In genomic region chrX:40945366-40945713, GRCh38 we compare ENCODE assay signal across 10 cellular contexts.
A peak's percentile ranks its signal among the peaks of the same experiment; 100 is the strongest.
DNase-seq lines count a peak whose midpoint lies in the region; ATAC-seq and TF ChIP-seq lines count a peak whose summit lies in the region.
"Had no signal": no experiment of that assay in that cellular context is flagged by ENCODE, and none has a peak within 500 bp of the region (broad histone marks: within the 10 kb centered on the region; RNA-seq: fewer than 3 reads in every experiment).

No MANE protein-coding gene starts in this region.

- no peak overlapping the region for H3K4me2 ChIP-seq in H9 (ENCODE audit: insufficient read depth, insufficient read length, low read length)

- no peaks in the 10 kb centered on the region for H3K79me2 ChIP-seq in H9 (ENCODE audit: insufficient read depth, low read length)

- no peaks in the 10 kb centered on the region for H3K27me3 ChIP-seq in stomach
- no peaks in the 10 kb centered on the region for H3K27me3 ChIP-seq in H9 (ENCODE audit: insufficient read depth, low read length)
- H3K27me3 ChIP-seq: SJSA1 had no signal

- ATAC-seq in GM21786 (IDR thresholded peaks at IDR 0.05; ENCODE audit: unreplicated experiment) (peak; percentile 85), left cardiac atrium (peak; percentile 78 to 95)

- peak overlapping the region in 1 of 3 experiments; percentile 72; a peak in 2 of 7 replicates for H3K27ac Mint-ChIP-seq in H9

- H3K4me1 Mint-ChIP-seq in H9 = peaks cover 15 to 17% of the 10 kb centered on the region in 2 experiments

- no peak for TF ChIP-seq POLR2A in stomach (IDR thresholded peaks at IDR 0.05)

- WGBS in stomach, 5 donors = 2 to 42% (median 12%) methylated on average over 5 of the region's 5 CpGs
- no CpG with 5 or more reads among the region's 5 CpGs for WGBS in H9 (ENCODE audit: extremely low coverage, insufficient read length, low lambda C conversion rate)

- H3K4me3 ChIP-seq in stomach = no peak overlapping the region
- H3K4me3 ChIP-seq: SJSA1 had no signal

- H2BK12ac ChIP-seq in H9 (ENCODE audit: insufficient read length, low read depth, low read length) = no peak overlapping the region

- TF ChIP-seq CTCF in stomach (IDR thresholded peaks at IDR 0.05) = no peak
- no peak for TF ChIP-seq CTCF in H9 (conservative IDR thresholded peaks at IDR 0.05)

- H4K8ac ChIP-seq in H9 (replicated peaks; ENCODE audit: insufficient read length, low read depth, low read length) = no peak overlapping the region

- no peaks in the 10 kb centered on the region for H3K79me1 ChIP-seq in H9 (ENCODE audit: insufficient read depth, low read depth, low read length, poor library complexity, severe bottlenecking)

- no peak overlapping the region for H2BK15ac ChIP-seq in H9 (ENCODE audit: low read depth, low read length)

- no peak overlapping the region for H3K4ac ChIP-seq in H9 (ENCODE audit: low read depth, low read length)

- H3K23me2 ChIP-seq in H9 (ENCODE audit: insufficient read length, low read depth, low read length, poor library complexity, severe bottlenecking) = no peaks in the 10 kb centered on the region

- H3K18ac ChIP-seq in H9 (ENCODE audit: insufficient read length, low read depth, low read length) = no peak overlapping the region

- H3K36me3 ChIP-seq in stomach = no peaks in the 10 kb centered on the region
- H3K36me3 ChIP-seq: SJSA1 had no signal

- H3K4me1 ChIP-seq in stomach = peaks cover 0 to 7% (median 3%) of the 10 kb centered on the region in 4 donors
- H3K4me1 ChIP-seq in H9 (ENCODE audit: insufficient read depth, low read length) = peaks cover 4% of the 10 kb centered on the region; the same call in 1 of the 2 replicates
- H3K4me1 ChIP-seq: SJSA1 had no signal

- H3K14ac ChIP-seq in H9 (ENCODE audit: insufficient read depth, low read length) = no peak overlapping the region

- H3T11ph ChIP-seq in H9 (ENCODE audit: low read length) = no peak overlapping the region

- intact Hi-C loops in left cardiac atrium (cut with DNase I) (no loop called here), stomach (cut with DNase I; ENCODE audit: low total_unique reads) (no loop called here)

- H3K9ac ChIP-seq in H9 (ENCODE audit: extremely low read depth, insufficient read length, low read length) = no peak overlapping the region

- H4K20me1 ChIP-seq in H9 (ENCODE audit: control insufficient read depth, insufficient read depth, insufficient read length) = no peaks in the 10 kb centered on the region

- DNase-seq in 8988T (peak; percentile 37), RKO (ENCODE audit: low spot score) (peak; percentile 80), left cardiac atrium (peak; percentile 33), stomach (no peak), NCI-H1930 (lab: John Stamatoyannopoulos, UW) (no peak), H9 (no peak)
- no peak for DNase-seq in activated naive CD4-positive, alpha-beta T cell treated with Interleukin-2 at 50 U/mL for 16 hours

- H3K4me3 Mint-ChIP-seq in H9 = no peak overlapping the region

- no peak overlapping the region for H2AFZ ChIP-seq in H9 (ENCODE audit: low read length)

- H2BK120ac ChIP-seq in H9 (ENCODE audit: low read depth, low read length, poor library complexity, severe bottlenecking) = no peak overlapping the region

- H3K9me3 ChIP-seq in stomach (peaks cover 0 to 10% (median 2%) of the 10 kb centered on the region in 4 donors), H9 (ENCODE audit: control insufficient read depth, low read depth, low read length) (no peaks in the 10 kb centered on the region)
- H3K9me3 ChIP-seq: SJSA1 had no signal

- no peak for TF ChIP-seq EP300 in stomach (IDR thresholded peaks at IDR 0.05)

- H3K9me3 Mint-ChIP-seq in H9 = peaks cover 56 to 61% of the 10 kb centered on the region in 2 experiments

- H2BK20ac ChIP-seq in H9 (ENCODE audit: low read depth, low read length, poor library complexity, severe bottlenecking) = no peak overlapping the region

- no peak overlapping the region for H4K91ac ChIP-seq in H9 (ENCODE audit: insufficient read length, low read depth, low read length)

- no peak overlapping the region for H2BK5ac ChIP-seq in H9 (ENCODE audit: insufficient read length, low read length)

- H3K27me3 Mint-ChIP-seq in H9 (ENCODE audit: low read depth) = no peaks in the 10 kb centered on the region

- no peak overlapping the region for H4K5ac ChIP-seq in H9 (ENCODE audit: insufficient read length, low read depth, low read length)

- peaks cover 4 to 23% (median 9%) of the 10 kb centered on the region in 3 experiments for H3K36me3 Mint-ChIP-seq in H9 (ENCODE audit: insufficient read depth in 1 of 3, low read depth in 3 of 3)

- H3K56ac ChIP-seq in H9 (ENCODE audit: insufficient read length, low read depth, low read length) = no peak overlapping the region

- no peak overlapping the region for H2AK5ac ChIP-seq in H9 (ENCODE audit: insufficient read length, low read length)

- no peak overlapping the region for H3K23ac ChIP-seq in H9 (ENCODE audit: insufficient read length, low read depth, low read length)

- peak overlapping the region in 4 of 5 donors; percentile 33 to 59 (median 47) for H3K27ac ChIP-seq in stomach
- H3K27ac ChIP-seq in H9 (ENCODE audit: insufficient read length, low read depth, low read length) = no peak overlapping the region
- H3K27ac ChIP-seq: C4-2B, SJSA1 had no signal

Comparison
In these comparisons a context has a peak if more than half of its experiments do, and no peak if none do; other contexts are left out.
1. DNase-seq: peak in 8988T (single experiment), RKO (single experiment) and left cardiac atrium (single experiment); none in stomach (single experiment), NCI-H1930 (0 of 2), H9 (single experiment) and activated naive CD4-positive, alpha-beta T cell treated with Interleukin-2 at 50 U/mL for 16 hours (single experiment).